In genomic region chr4:6986067-6986780, GRCh38 we compare ENCODE assay signal across 8 cellular contexts. TPM values are rescaled to one million over a fixed set of nuclear protein-coding genes. Genes with fewer than 3 reads are reported as not detected.
DNase-seq lines count a peak whose midpoint lies in the region; ATAC-seq and TF ChIP-seq lines count a peak whose summit lies in the region.

No MANE protein-coding gene starts in this region.

- H2AK5ac ChIP-seq in neuronal stem cell (ENCODE audit: low read depth, low read length): no peak overlapping the region

- H2AFZ ChIP-seq in neuronal stem cell (ENCODE audit: low read length): peak overlapping the region; percentile 89

- H3K14ac ChIP-seq in neuronal stem cell (ENCODE audit: low read length): no peak overlapping the region

- H3K79me1 ChIP-seq in neuronal stem cell (ENCODE audit: low read depth, low read length): peaks cover 8% of the 10 kb centered on the region

- peak; percentile 77 for DNase-seq in AG10803 (ENCODE audit: low read depth)
- DNase-seq in WERI-Rb-1: peak; percentile 45
- DNase-seq in fibroblast of the aortic adventitia (ENCODE audit: low read depth): peak; percentile 75
- DNase-seq in neuronal stem cell (ENCODE audit: low spot score): no peak
- DNase-seq in ecto neural progenitor cell (ENCODE audit: low spot score): no peak
- DNase-seq in HT-29 (ENCODE audit: low spot score): no peak

- TF ChIP-seq CTCF in AG10803 (conservative IDR thresholded peaks at IDR 0.05; ENCODE audit: low read length) (no peak), WERI-Rb-1 (IDR thresholded peaks at IDR 0.05; ENCODE audit: low read depth, low read length) (no peak), fibroblast of the aortic adventitia (IDR thresholded peaks at IDR 0.05; ENCODE audit: insufficient read depth, low read length) (no peak)

- H3K36me3 ChIP-seq in WERI-Rb-1 (no peaks in the 10 kb centered on the region), neuronal stem cell (replicated peaks in 1 of 2; ENCODE audit: control insufficient read depth in 2 of 2, insufficient read depth in 2 of 2, low read length in 2 of 2) (peaks cover 8 to 16% of the 10 kb centered on the region in 2 donors)

- H4K91ac ChIP-seq in neuronal stem cell (ENCODE audit: low read depth, low read length, poor library complexity): no peak overlapping the region

- H3K4ac ChIP-seq in neuronal stem cell (ENCODE audit: low read length): peak overlapping the region; percentile 61

- H4K8ac ChIP-seq in neuronal stem cell (ENCODE audit: low read depth, low read length): no peak overlapping the region

- peaks cover 17 to 21% of the 10 kb centered on the region in 2 donors for H3K4me1 ChIP-seq in neuronal stem cell (ENCODE audit: control insufficient read depth in 2 of 2, insufficient read depth in 1 of 2, low read depth in 1 of 2, low read length in 2 of 2)

- H3K18ac ChIP-seq in neuronal stem cell (ENCODE audit: low read length): peak overlapping the region; percentile 78

- H3K27ac ChIP-seq in WERI-Rb-1 (peak overlapping the region; percentile 68), neuronal stem cell (replicated peaks; ENCODE audit: low read length) (peak overlapping the region; percentile 79)

- peak overlapping the region; percentile 89 for H3K4me2 ChIP-seq in neuronal stem cell (ENCODE audit: insufficient read depth, low read length, poor library complexity, severe bottlenecking)

- H3K4me3 ChIP-seq in AG10803 (ENCODE audit: low read length) (peak overlapping the region; percentile 80), WERI-Rb-1 (ENCODE audit: low read depth, low read length) (peak overlapping the region; percentile 69), fibroblast of the aortic adventitia (ENCODE audit: low read depth, low read length) (peak overlapping the region; percentile 82), neuronal stem cell (ENCODE audit: low read length in 2 of 2) (peak overlapping the region; percentile 63 to 86)

- WGBS in neuronal stem cell (ENCODE audit: extremely low coverage in 2 of 2, insufficient read length in 2 of 2, insufficient replicate concordance in 1 of 2), 2 donors: no CpG with 5 or more reads among the region's 28 CpGs

- H3K27me3 ChIP-seq in WERI-Rb-1 (ENCODE audit: insufficient read depth, low read depth, severe bottlenecking): no peaks in the 10 kb centered on the region
- H3K27me3 ChIP-seq in neuronal stem cell (ENCODE audit: control insufficient read depth in 3 of 3, insufficient read depth in 3 of 3, low read depth in 1 of 3, low read length in 3 of 3): no peaks in the 10 kb centered on the region

- H2BK120ac ChIP-seq in neuronal stem cell (ENCODE audit: low read depth, low read length): no peak overlapping the region

- H3K23ac ChIP-seq in neuronal stem cell (ENCODE audit: low read depth, low read length, poor library complexity): no peak overlapping the region

- peaks cover under 1% of the 10 kb centered on the region for H3K9me3 ChIP-seq in WERI-Rb-1 (ENCODE audit: severe bottlenecking)
- H3K9me3 ChIP-seq in neuronal stem cell (replicated peaks in 1 of 2; ENCODE audit: control insufficient read depth in 2 of 2, insufficient read depth in 1 of 2, low read depth in 1 of 2, low read length in 2 of 2): no peaks in the 10 kb centered on the region

- H2BK15ac ChIP-seq in neuronal stem cell (ENCODE audit: low read length): peak overlapping the region; percentile 31

- no peak overlapping the region for H2BK5ac ChIP-seq in neuronal stem cell (ENCODE audit: low read length)

- peak overlapping the region; percentile 51 for H3K9ac ChIP-seq in neuronal stem cell (ENCODE audit: low read depth, low read length, poor library complexity)

- no peak overlapping the region for H2BK12ac ChIP-seq in neuronal stem cell (ENCODE audit: low read length)

- peak; percentile 17 for ATAC-seq in GM18520 (IDR thresholded peaks at IDR 0.05; ENCODE audit: unreplicated experiment)
- ATAC-seq in HG03342 (IDR thresholded peaks at IDR 0.05; ENCODE audit: unreplicated experiment): peak; percentile 19

RNA-seq across cellular contexts. Expression of gene TADA2B, which starts 56.9 kb away (rescaled TPM):
- total RNA-seq in fibroblast of the aortic adventitia (ENCODE audit: low replicate concordance): 5.6 and 11.5 TPM in 2 replicates
- 9.9 TPM for polyA plus RNA-seq in neuronal stem cell (2013, experiment 1 of 2)
- polyA plus RNA-seq in neuronal stem cell (2013, experiment 2 of 2): 9.9 TPM
- 13.1 and 14.2 TPM in 2 replicates for total RNA-seq in HT-29 (2014; rRNA removed; shearing (Covaris generic))

Comparison
In these comparisons a context has a peak if more than half of its experiments do, and no peak if none do; other contexts are left out.
1. DNase-seq: peak in AG10803 (single experiment), WERI-Rb-1 (single experiment) and fibroblast of the aortic adventitia (single experiment); none in neuronal stem cell (single experiment), ecto neural progenitor cell (single experiment) and HT-29 (single experiment).
2. Peak in every context shown above with its lines, with median percentiles within 50 percentile points of each other: H3K4me3 ChIP-seq.